Comparison of ENCODE assay signal across 20 cellular contexts in genomic region chr11:68653486-68654430, GRCh38. TPM values are rescaled to one million over a fixed set of nuclear protein-coding genes. Genes with fewer than 3 reads are reported as not detected.
DNase-seq lines count a peak whose midpoint lies in the region; ATAC-seq, FAIRE-seq and TF ChIP-seq lines count a peak whose summit lies in the region.
"Had no signal": no experiment of that assay in that cellular context is flagged by ENCODE, and none has a peak within 500 bp of the region (broad histone marks: within the 10 kb centered on the region; RNA-seq: fewer than 3 reads in every experiment).

No MANE protein-coding gene starts in this region.

- FAIRE-seq in D721Med (lab: Jason Lieb, UNC), result no peak
- FAIRE-seq: GM12878, H54 had no signal

- H3K27ac ChIP-seq in coronary artery, result no peak overlapping the region
- H3K27ac ChIP-seq: C4-2B had no signal

- H3K4me3 ChIP-seq in coronary artery, result no peak overlapping the region
- H3K4me3 ChIP-seq: GM12878, GM23338, HAP-1 had no signal

- intact Hi-C loops in cardiac septum (cut with DNase I) (no loop called here), left ventricle myocardium superior (cut with micrococcal nuclease) (no loop called here)

- TF ChIP-seq CTCF in coronary artery (IDR thresholded peaks at IDR 0.05) (no peak), D721Med (IDR thresholded peaks at IDR 0.05; ENCODE audit: insufficient read depth, missing control alignments) (no peak)

- ATAC-seq in left ventricle myocardium superior, result no peak
- no peak for ATAC-seq in HG03159 (IDR thresholded peaks at IDR 0.05; ENCODE audit: unreplicated experiment)
- ATAC-seq: CD8-positive, alpha-beta T cell; GM23338 had no signal

- DNase-seq in cardiac septum (ENCODE audit: low spot score), result peak; percentile 53
- DNase-seq in left ventricle myocardium superior, result no peak
- DNase-seq in coronary artery (ENCODE audit: low spot score), result peak; percentile 56
- peak; percentile 83 for DNase-seq in mesenteric fat pad (ENCODE audit: low spot score)
- DNase-seq in superior temporal gyrus (ENCODE audit: extremely low spot score), result no peak
- DNase-seq in D721Med (ENCODE audit: insufficient read length, low spot score), result no peak
- DNase-seq: CD4-positive, CD25-positive, alpha-beta regulatory T cell; CD8-positive, alpha-beta T cell; DMS 273 treated with DMSO at 0.1 percent for 48 hours; DMS79; EL; GDM1; HFFc6 had no signal

RNA-seq across cellular contexts. Expression of gene GAL, which starts 30.6 kb away (rescaled TPM):
- total RNA-seq in cardiac septum (0.30 TPM), left ventricle myocardium superior (not detected), mesenteric fat pad (1.4 TPM)
- total RNA-seq: A172; CD4-positive, CD25-positive, alpha-beta regulatory T cell; CD8-positive, alpha-beta T cell; GM12878 had no signal

Comparison
In these comparisons a context has a peak if more than half of its experiments do, and no peak if none do; other contexts are left out.
1. DNase-seq: peak in cardiac septum (single experiment), coronary artery (single experiment) and mesenteric fat pad (single experiment); none in left ventricle myocardium superior (single experiment), superior temporal gyrus (single experiment) and D721Med (single experiment).